Comparison of ENCODE assay signal across 23 cellular contexts in genomic region chr6:10309826-10310405, GRCh38.
DNase-seq lines count a peak whose midpoint lies in the region; ATAC-seq and TF ChIP-seq lines count a peak whose summit lies in the region.
"Had no signal": no experiment of that assay in that cellular context is flagged by ENCODE, and none has a peak within 500 bp of the region (broad histone marks: within the 10 kb centered on the region; RNA-seq: fewer than 3 reads in every experiment).

No MANE protein-coding gene starts in this region.

- in situ Hi-C loops in Caki2 (cut with HindIII; ENCODE audit: low pct_unique_long_range_greater_than_20kb, low sequenced_read_pairs): no loop called here

- no peak for TF ChIP-seq CTCF in Loucy (conservative IDR thresholded peaks at IDR 0.05; ENCODE audit: low read length)

- H3K27ac ChIP-seq in mesendoderm (ENCODE audit: low read depth, low read length): no peak overlapping the region
- H3K27ac ChIP-seq: ascending aorta had no signal

- no peaks in the 10 kb centered on the region for H3K79me1 ChIP-seq in mesendoderm (ENCODE audit: low read length)

- H3K36me3 ChIP-seq in Loucy (ENCODE audit: insufficient read depth, low read length) (no peaks in the 10 kb centered on the region), mesendoderm (ENCODE audit: control insufficient read depth, insufficient read depth, low read length) (no peaks in the 10 kb centered on the region)
- H3K36me3 ChIP-seq: ascending aorta, suprapubic skin had no signal

- H3K79me2 ChIP-seq in Loucy (ENCODE audit: insufficient read depth, low read length): no peaks in the 10 kb centered on the region
- H3K79me2 ChIP-seq in mesendoderm (ENCODE audit: control insufficient read depth, insufficient read depth, low read length): no peaks in the 10 kb centered on the region

- H3K56ac ChIP-seq in mesendoderm (ENCODE audit: low read length): no peak overlapping the region

- ATAC-seq in GM19023 (IDR thresholded peaks at IDR 0.05; ENCODE audit: unreplicated experiment): no peak
- no peak for ATAC-seq in HG02610 (IDR thresholded peaks at IDR 0.05; ENCODE audit: unreplicated experiment)
- ATAC-seq: activated naive CD4-positive, alpha-beta T cell treated with anti-CD3 and anti-CD28 coated beads, Interleukin-2, amount 50 U/mL, for 72 hours; HepG2; right cardiac atrium; Right ventricle myocardium inferior had no signal

- no peak overlapping the region for H3K18ac ChIP-seq in mesendoderm (ENCODE audit: low read length)

- no peaks in the 10 kb centered on the region for H3F3A ChIP-seq in Loucy (ENCODE audit: low read depth)

- no peak overlapping the region for H4K5ac ChIP-seq in mesendoderm (ENCODE audit: low read length)

- no peak overlapping the region for H3K23ac ChIP-seq in mesendoderm (ENCODE audit: low read length)

- H3K4ac ChIP-seq in mesendoderm (ENCODE audit: low read depth, low read length): no peak overlapping the region

- H4K8ac ChIP-seq in mesendoderm (ENCODE audit: low read depth, low read length): no peak overlapping the region

- H2BK120ac ChIP-seq in mesendoderm (ENCODE audit: low read depth, low read length): no peak overlapping the region

- no peak overlapping the region for H2BK5ac ChIP-seq in mesendoderm (ENCODE audit: low read length)

- no peak overlapping the region for H2AK5ac ChIP-seq in mesendoderm (ENCODE audit: low read length)

- no peaks in the 10 kb centered on the region for H3K4me1 ChIP-seq in Loucy (ENCODE audit: insufficient read depth, low read length, poor library complexity, severe bottlenecking)
- H3K4me1 ChIP-seq in mesendoderm (ENCODE audit: control insufficient read depth, low read depth, low read length): no peaks in the 10 kb centered on the region
- H3K4me1 ChIP-seq: ascending aorta had no signal

- H3K4me3 ChIP-seq in Loucy (ENCODE audit: low read length, poor library complexity, severe bottlenecking) (peak overlapping the region; percentile 46), mesendoderm (ENCODE audit: low read length) (no peak overlapping the region)
- H3K4me3 ChIP-seq: ascending aorta, suprapubic skin had no signal

- H2BK15ac ChIP-seq in mesendoderm (replicated peaks; ENCODE audit: low read depth): no peak overlapping the region

- DNase-seq in Caki2 (ENCODE audit: low read depth) (peak; percentile 40), NCI-H748 treated with DMSO at 0.1 percent for 48 hours (lab: John Stamatoyannopoulos, UW) (peak; percentile 76), mesendoderm (peak; percentile 27), NCI-H1105 (lab: John Stamatoyannopoulos, UW) (no peak)
- DNase-seq: activated CD4-positive, alpha-beta T cell treated with anti-CD3 and anti-CD28 coated beads for 4 hours; CD4-positive, alpha-beta memory T cell; DND-41; effector CD4-positive, alpha-beta T cell; foreskin melanocyte; H9; hypothalamus; NCI-H187 treated with DMSO at 0.1 percent for 48 hours; NCI-H524; right cardiac atrium; stimulated activated CD4-positive, alpha-beta T cell treated with anti-CD3 and anti-CD28 coated beads, Interleukin-15, amount 100 ng/mL, for 24 hours had no signal

- WGBS in mesendoderm (ENCODE audit: extremely low coverage, insufficient coverage, low lambda C conversion rate): no CpG with 5 or more reads among the region's 6 CpGs

- H4K20me1 ChIP-seq in Loucy (ENCODE audit: insufficient read depth, low read length, poor library complexity, severe bottlenecking): no peaks in the 10 kb centered on the region

- H3K27me3 ChIP-seq in Loucy (ENCODE audit: insufficient read depth, low read length, poor library complexity, severe bottlenecking) (no peaks in the 10 kb centered on the region), mesendoderm (ENCODE audit: insufficient read depth, low read length, poor library complexity) (no peaks in the 10 kb centered on the region)
- H3K27me3 ChIP-seq: ascending aorta, suprapubic skin had no signal

- H3K9ac ChIP-seq in Loucy (ENCODE audit: low read depth, low read length, poor library complexity, severe bottlenecking) (no peak overlapping the region), mesendoderm (ENCODE audit: low read length) (no peak overlapping the region)

- H3K4me2 ChIP-seq in Loucy (ENCODE audit: low read depth, low read length, poor library complexity, severe bottlenecking) (peak overlapping the region; percentile 64), mesendoderm (ENCODE audit: low read length) (no peak overlapping the region)

- no peak overlapping the region for H2AFZ ChIP-seq in Loucy (ENCODE audit: low read length)

- H3K9me2 ChIP-seq in Loucy (replicated peaks; ENCODE audit: low read depth, low read length): no peaks in the 10 kb centered on the region

- no peaks in the 10 kb centered on the region for H3K9me3 ChIP-seq in Loucy (ENCODE audit: insufficient read depth, low read depth, low read length)
- H3K9me3 ChIP-seq: ascending aorta, suprapubic skin had no signal
